Comparison of ENCODE assay signal across 12 cellular contexts in genomic region chr11:118834428-118835028, GRCh38. TPM values are rescaled to one million over a fixed set of nuclear protein-coding genes. Genes with fewer than 3 reads are reported as not detected.
DNase-seq lines count a peak whose midpoint lies in the region; ATAC-seq and TF ChIP-seq lines count a peak whose summit lies in the region.
"Had no signal": no experiment of that assay in that cellular context is flagged by ENCODE, and none has a peak within 500 bp of the region (broad histone marks: within the 10 kb centered on the region; RNA-seq: fewer than 3 reads in every experiment).

No MANE protein-coding gene starts in this region.

- peak; percentile 87 for ATAC-seq in upper lobe of right lung
- no peak for ATAC-seq in GM21360 (IDR thresholded peaks at IDR 0.05; ENCODE audit: unreplicated experiment)
- ATAC-seq: heart right ventricle, mucosa of descending colon had no signal

- peak overlapping the region; percentile 28 for H3K4me2 ChIP-seq in SU-DHL-6 (ENCODE audit: low read depth, low read length, poor library complexity, severe bottlenecking)

- no peaks in the 10 kb centered on the region for H3K36me3 ChIP-seq in SU-DHL-6 (ENCODE audit: low read length)
- no peaks in the 10 kb centered on the region for H3K36me3 ChIP-seq in upper lobe of right lung
- H3K36me3 ChIP-seq in right atrium auricular region = no peaks in the 10 kb centered on the region
- H3K36me3 ChIP-seq: heart right ventricle had no signal

- H3K4me1 ChIP-seq in upper lobe of right lung (no peaks in the 10 kb centered on the region), right atrium auricular region (no peaks in the 10 kb centered on the region)

- intact Hi-C loops in activated naive CD4-positive, alpha-beta T cell treated with anti-CD3 and anti-CD28 coated beads for 36 hours (cut with micrococcal nuclease) = no loop called here
- intact Hi-C loops in upper lobe of right lung (cut with DNase I) = no loop called here

- peak overlapping the region; percentile 63 for H3K27ac Mint-ChIP-seq in activated naive CD4-positive, alpha-beta T cell treated with anti-CD3 and anti-CD28 coated beads for 36 hours

- CTCF ChIA-PET in activated naive CD4-positive, alpha-beta T cell treated with anti-CD3 and anti-CD28 coated beads for 36 hours (lab: Charles Lee) = interaction anchor here (0.9 kb wide), 1 partner anchor 35 kb away, joined by 12 read pairs; no protein-coding TSS in a partner anchor

- H3K36me3 Mint-ChIP-seq in activated naive CD4-positive, alpha-beta T cell treated with anti-CD3 and anti-CD28 coated beads for 36 hours (ENCODE audit: low read depth) = no peaks in the 10 kb centered on the region

- H3K79me2 ChIP-seq in SU-DHL-6 (ENCODE audit: insufficient read depth, low read length) = no peaks in the 10 kb centered on the region

- H3K27ac ChIP-seq in SU-DHL-6 (ENCODE audit: low read depth, low read length) (no peak overlapping the region), upper lobe of right lung (no peak overlapping the region), right atrium auricular region (no peak overlapping the region)
- H3K27ac ChIP-seq: coronary artery had no signal

- H4K20me1 ChIP-seq in SU-DHL-6 (ENCODE audit: low read depth, low read length) = no peaks in the 10 kb centered on the region

- H2AFZ ChIP-seq in SU-DHL-6 (ENCODE audit: low read depth, low read length, severe bottlenecking) = peak overlapping the region; percentile 55

- TF ChIP-seq CTCF in SU-DHL-6 (IDR thresholded peaks at IDR 0.05; ENCODE audit: insufficient read depth, low read length, poor library complexity, severe bottlenecking) = no peak
- no peak for TF ChIP-seq CTCF in upper lobe of right lung (IDR thresholded peaks at IDR 0.05)
- TF ChIP-seq CTCF in right atrium auricular region (IDR thresholded peaks at IDR 0.05) = no peak

- H3K9me3 Mint-ChIP-seq in activated naive CD4-positive, alpha-beta T cell treated with anti-CD3 and anti-CD28 coated beads for 36 hours = no peaks in the 10 kb centered on the region

- H3K27me3 Mint-ChIP-seq in activated naive CD4-positive, alpha-beta T cell treated with anti-CD3 and anti-CD28 coated beads for 36 hours (ENCODE audit: low read depth) = no peaks in the 10 kb centered on the region

- H3K4me1 Mint-ChIP-seq in activated naive CD4-positive, alpha-beta T cell treated with anti-CD3 and anti-CD28 coated beads for 36 hours (ENCODE audit: low read depth) = peaks cover 30% of the 10 kb centered on the region

- H3F3A ChIP-seq in SU-DHL-6 (ENCODE audit: insufficient read depth) = no peaks in the 10 kb centered on the region

- H3K4me3 ChIP-seq in SU-DHL-6 (ENCODE audit: insufficient read depth, low read length, poor library complexity, severe bottlenecking) (no peak overlapping the region), upper lobe of right lung (peak overlapping the region; percentile 25), right atrium auricular region (no peak overlapping the region)
- H3K4me3 ChIP-seq: coronary artery, heart right ventricle, mucosa of descending colon had no signal

- H3K27me3 ChIP-seq in SU-DHL-6 (ENCODE audit: low read length) (no peaks in the 10 kb centered on the region), upper lobe of right lung (no peaks in the 10 kb centered on the region), right atrium auricular region (no peaks in the 10 kb centered on the region)
- H3K27me3 ChIP-seq: heart right ventricle had no signal

- peak overlapping the region; percentile 10 for H3K4me3 Mint-ChIP-seq in activated naive CD4-positive, alpha-beta T cell treated with anti-CD3 and anti-CD28 coated beads for 36 hours

- H3K9me3 ChIP-seq in SU-DHL-6 (ENCODE audit: insufficient read depth, low read length) = no peaks in the 10 kb centered on the region
- H3K9me3 ChIP-seq in upper lobe of right lung = no peaks in the 10 kb centered on the region
- H3K9me3 ChIP-seq in right atrium auricular region = no peaks in the 10 kb centered on the region
- H3K9me3 ChIP-seq: heart right ventricle, mucosa of descending colon had no signal

- H3K9ac ChIP-seq in SU-DHL-6 (ENCODE audit: low read length) = no peak overlapping the region

- no peaks in the 10 kb centered on the region for H3K9me2 ChIP-seq in SU-DHL-6 (replicated peaks; ENCODE audit: insufficient read depth, low read length)

- DNase-seq in activated naive CD4-positive, alpha-beta T cell treated with anti-CD3 and anti-CD28 coated beads for 36 hours = no peak
- DNase-seq in activated naive CD4-positive, alpha-beta T cell treated with anti-CD3 and anti-CD28 coated beads, Interleukin-2, amount 50 U/mL, for 16 hours = no peak
- DNase-seq in globus pallidus (ENCODE audit: low spot score) = peak; percentile 32
- DNase-seq in upper lobe of right lung = no peak
- no peak for DNase-seq in right atrium auricular region (ENCODE audit: low spot score)
- no peak for DNase-seq in HuH-7.5 (ENCODE audit: low spot score)
- DNase-seq: heart right ventricle, mucosa of descending colon, small intestine had no signal

RNA-seq across cellular contexts. Expression of gene DDX6, which starts 43.6 kb away (rescaled TPM):
- total RNA-seq in activated naive CD4-positive, alpha-beta T cell treated with anti-CD3 and anti-CD28 coated beads for 36 hours = 100 to 1,000 TPM; 274 to 279 TPM
- total RNA-seq in upper lobe of right lung (115 TPM), right atrium auricular region (100 to 1,000 TPM in 1 of 2 donors, 10 to 100 TPM in 1; 71.9 to 124 TPM)

RNA-seq across cellular contexts. Expression of gene CXCR5, which starts 49.2 kb away (rescaled TPM):
- 10 to 100 TPM; 25.6 to 26.1 TPM for total RNA-seq in activated naive CD4-positive, alpha-beta T cell treated with anti-CD3 and anti-CD28 coated beads for 36 hours
- total RNA-seq in upper lobe of right lung (not detected), right atrium auricular region (under 1 TPM in 1 of 2 donors, not detected in 1; 0.16 TPM)

Comparison
In these comparisons a context has a peak if more than half of its experiments do, and no peak if none do; other contexts are left out.
1. RNA of gene CXCR5, which starts 49.2 kb away (total RNA-seq): 25.6 to 26.1 TPM in activated naive CD4-positive, alpha-beta T cell treated with anti-CD3 and anti-CD28 coated beads for 36 hours; 0.16 TPM in right atrium auricular region and not detected in upper lobe of right lung (single experiment); every median in the first group is over 10 times any median in the second.